Comparison of ENCODE assay signal across 24 cellular contexts in the genomic region with DNA sequence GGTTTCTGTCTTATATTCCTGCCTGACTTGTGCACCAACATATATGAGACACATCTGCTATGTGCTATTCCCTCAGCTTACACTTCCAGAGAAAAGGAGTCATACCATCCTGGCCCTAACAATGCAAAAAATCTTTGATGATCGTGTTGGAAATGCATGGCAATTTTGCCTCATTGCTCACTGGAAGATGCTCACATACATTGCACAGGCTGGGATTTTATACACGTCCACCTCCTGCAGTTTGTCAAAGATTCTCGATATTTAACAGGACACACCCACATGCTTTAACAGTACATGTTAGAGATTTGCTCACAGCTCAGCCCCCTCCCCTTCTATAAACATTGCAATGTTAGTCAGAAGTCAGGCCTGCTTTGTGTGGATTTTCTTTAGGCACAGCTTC.
"Had no signal": no experiment of that assay in that cellular context is flagged by ENCODE, and none has a peak within 500 bp of the region (broad histone marks: within the 10 kb centered on the region; RNA-seq: fewer than 3 reads in every experiment).

No MANE protein-coding gene starts in this region.

- H3K4me3 Mint-ChIP-seq: activated CD4-positive, alpha-beta T cell treated with anti-CD3 and anti-CD28 coated beads, Interleukin-2, amount 10 ng/mL, durations not matched to agents 24 days and 14 days; activated CD8-positive, alpha-beta T cell treated with anti-CD3 and anti-CD28 coated beads for 36 hours; activated naive CD4-positive, alpha-beta T cell treated with anti-CD3 and anti-CD28 coated beads, Interleukin-2, amount 50 U/mL, for 24 hours; stimulated activated memory B cell treated with anti-CD40 and anti-IgM and Interleukin-4, amounts not matched to agents 10 μg/mL and 1 μg/mL and 100 μg/mL, for 72 hours had no signal

- DNase-seq: activated CD4-positive, alpha-beta T cell treated with anti-CD3 and anti-CD28 coated beads, Interleukin-2, amount 10 ng/mL, durations not matched to agents 24 days and 14 days; activated CD8-positive, alpha-beta T cell treated with anti-CD3 and anti-CD28 coated beads for 36 hours; activated gamma-delta T cell treated with Interleukin-2 at 50 U/mL for 16 hours; activated T-cell treated with anti-CD3 and anti-CD28 coated beads, Interleukin-2, amount 50 U/mL, for 1 hour; amygdala; cerebellar nuclear complex; foreskin keratinocyte; hypothalamus; left ventricle myocardium superior; mucosa of descending colon; posterior cingulate gyrus; small intestine; stimulated activated CD4-positive, alpha-beta T cell treated with anti-CD3 and anti-CD28 coated beads, Interleukin-15, amount 100 ng/mL, for 24 hours; stomach; transverse colon had no signal

- H3K36me3 ChIP-seq: stomach, suprapubic skin, transverse colon, vagina had no signal

- H3K4me1 ChIP-seq: foreskin keratinocyte, stomach, suprapubic skin, transverse colon, vagina had no signal

- H3K4me1 Mint-ChIP-seq: activated CD4-positive, alpha-beta T cell treated with anti-CD3 and anti-CD28 coated beads, Interleukin-2, amount 10 ng/mL, durations not matched to agents 24 days and 14 days; activated naive CD4-positive, alpha-beta T cell treated with anti-CD3 and anti-CD28 coated beads, Interleukin-2, amount 50 U/mL, for 24 hours; stimulated activated memory B cell treated with anti-CD40 and anti-IgM and Interleukin-4, amounts not matched to agents 10 μg/mL and 1 μg/mL and 100 μg/mL, for 72 hours had no signal

- H3K27me3 Mint-ChIP-seq: activated CD4-positive, alpha-beta T cell treated with anti-CD3 and anti-CD28 coated beads, Interleukin-2, amount 10 ng/mL, durations not matched to agents 24 days and 14 days; activated CD8-positive, alpha-beta T cell treated with anti-CD3 and anti-CD28 coated beads for 36 hours; stimulated activated memory B cell treated with anti-CD40 and anti-IgM and Interleukin-4, amounts not matched to agents 10 μg/mL and 1 μg/mL and 100 μg/mL, for 72 hours had no signal

- H3K36me3 Mint-ChIP-seq: activated naive CD4-positive, alpha-beta T cell treated with anti-CD3 and anti-CD28 coated beads, Interleukin-2, amount 50 U/mL, for 24 hours; stimulated activated memory B cell treated with anti-CD40 and anti-IgM and Interleukin-4, amounts not matched to agents 10 μg/mL and 1 μg/mL and 100 μg/mL, for 72 hours had no signal

- H3K4me3 ChIP-seq: coronary artery, mucosa of descending colon, stomach, suprapubic skin, transverse colon, vagina had no signal

- H3K27me3 ChIP-seq: stomach, suprapubic skin, transverse colon, vagina had no signal

- ATAC-seq: activated CD4-positive, CD25-positive, alpha-beta regulatory T cell treated with anti-CD3 and anti-CD28 coated beads, Interleukin-2, amount 50 U/mL, for 24 hours; activated CD8-positive, alpha-beta T cell treated with anti-CD3 and anti-CD28 coated beads for 36 hours; foreskin keratinocyte; left ventricle myocardium superior; mucosa of descending colon; sciatic nerve; stimulated activated memory B cell treated with anti-CD40 and anti-IgM and Interleukin-4, amounts not matched to agents 10 μg/mL and 1 μg/mL and 100 μg/mL, for 72 hours had no signal

- H3K27ac ChIP-seq: coronary artery, epithelial cell of prostate, foreskin keratinocyte, stomach, suprapubic skin, transverse colon, vagina, VCaP had no signal

- H3K9me3 ChIP-seq: mucosa of descending colon, stomach, suprapubic skin, transverse colon, vagina had no signal

- H3K27ac Mint-ChIP-seq: activated CD4-positive, alpha-beta T cell treated with anti-CD3 and anti-CD28 coated beads, Interleukin-2, amount 10 ng/mL, durations not matched to agents 24 days and 14 days; activated CD8-positive, alpha-beta T cell treated with anti-CD3 and anti-CD28 coated beads for 36 hours; activated naive CD4-positive, alpha-beta T cell treated with anti-CD3 and anti-CD28 coated beads, Interleukin-2, amount 50 U/mL, for 24 hours; stimulated activated memory B cell treated with anti-CD40 and anti-IgM and Interleukin-4, amounts not matched to agents 10 μg/mL and 1 μg/mL and 100 μg/mL, for 72 hours had no signal

- H3K9me3 Mint-ChIP-seq: activated CD4-positive, alpha-beta T cell treated with anti-CD3 and anti-CD28 coated beads, Interleukin-2, amount 10 ng/mL, durations not matched to agents 24 days and 14 days had no signal
